8 cellular contexts compared by ENCODE assay signal in the genomic region with DNA sequence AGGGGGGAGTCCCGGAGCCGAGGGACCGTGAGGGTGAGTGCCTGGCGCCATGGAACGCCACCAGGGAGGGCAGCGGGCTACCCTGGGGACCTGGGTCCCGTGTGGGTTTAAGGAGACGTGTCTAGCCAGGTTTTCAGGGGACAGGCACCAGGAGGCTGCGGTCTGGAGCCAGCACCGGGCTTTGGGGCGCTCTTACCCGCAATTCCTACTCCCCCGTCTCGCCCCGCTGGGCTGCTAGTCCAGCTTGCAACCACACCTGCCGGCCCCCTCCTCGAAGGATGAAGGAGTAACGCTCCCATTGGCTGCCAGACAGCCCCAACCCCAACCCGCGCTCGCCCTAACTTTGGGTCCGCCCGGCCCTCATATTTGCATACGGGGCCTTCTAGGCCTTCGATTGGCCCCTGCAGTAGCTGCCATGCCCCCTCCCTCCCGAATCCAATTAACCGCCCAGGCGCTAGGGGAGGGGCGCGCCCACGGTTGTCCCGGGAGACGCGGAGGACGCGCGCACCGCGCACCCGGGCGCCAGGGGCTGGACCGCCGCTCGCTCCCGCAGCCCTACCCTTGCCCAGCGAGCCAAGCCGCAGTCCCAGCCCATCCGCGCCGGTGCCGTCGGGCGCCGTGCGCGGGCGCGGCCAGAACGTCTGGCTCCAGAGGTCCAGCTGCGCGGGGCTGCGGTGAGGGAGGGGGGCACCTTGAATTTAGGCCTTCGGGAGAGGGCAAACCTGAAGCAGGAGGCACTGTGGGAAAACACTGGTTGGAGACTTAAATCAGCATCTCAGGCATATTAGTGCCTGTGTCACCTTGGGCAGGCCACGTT. TPM values are rescaled to one million over a fixed set of nuclear protein-coding genes. Genes with fewer than 3 reads are reported as not detected.
A peak's percentile ranks its signal among the peaks of the same experiment; 100 is the strongest.
DNase-seq lines count a peak whose midpoint lies in the region; ATAC-seq and TF ChIP-seq lines count a peak whose summit lies in the region.

TTLL6 (minus strand) TSS at position 456 of the 817 bp plus-strand sequence; CDS start at position 299, 157 bp downstream.

- peak within 1 kb of the TSS; percentile 90 for H3K18ac ChIP-seq in neuronal stem cell (ENCODE audit: low read length)

- no peak within 1 kb of the TSS for H4K91ac ChIP-seq in neuronal stem cell (ENCODE audit: low read depth, low read length, poor library complexity)

- DNase-seq in AML-193 (lab: John Stamatoyannopoulos, UW) (peak; percentile 29 to 32), GM20000 (ENCODE audit: low spot score) (peak; percentile 83), M059J (ENCODE audit: low read depth) (peak; percentile 86), SHP77 treated with DMSO at 0.1 percent for 48 hours (lab: John Stamatoyannopoulos, UW) (peak; percentile 93), activated gamma-delta T cell treated with Interleukin-2 at 50 U/mL for 16 hours (peak; percentile 72), neuronal stem cell (ENCODE audit: low spot score) (peak; percentile 93)

- H3K36me3 ChIP-seq in gastroesophageal sphincter (no peaks in the 10 kb centered on the region), neuronal stem cell (replicated peaks in 1 of 2; ENCODE audit: control insufficient read depth in 2 of 2, insufficient read depth in 2 of 2, low read length in 2 of 2) (no peaks in the 10 kb centered on the region), subcutaneous abdominal adipose tissue (ENCODE audit: control insufficient read depth in 5 of 5, insufficient read depth in 5 of 5, low read length in 5 of 5) (no peaks in the 10 kb centered on the region)

- H2BK5ac ChIP-seq in neuronal stem cell (ENCODE audit: low read length): no peak within 1 kb of the TSS

- H3K27ac ChIP-seq in gastroesophageal sphincter: peak within 1 kb of the TSS in 2 of 4 donors; percentile 11 to 40
- no peak within 1 kb of the TSS for H3K27ac ChIP-seq in neuronal stem cell (replicated peaks; ENCODE audit: low read length)
- H3K27ac ChIP-seq in subcutaneous abdominal adipose tissue (ENCODE audit: low read depth, low read length): no peak within 1 kb of the TSS

- no peak within 1 kb of the TSS for H3K14ac ChIP-seq in neuronal stem cell (ENCODE audit: low read length)

- H3K4me3 ChIP-seq in gastroesophageal sphincter (peak within 1 kb of the TSS; percentile 7 to 52), neuronal stem cell (ENCODE audit: low read length in 2 of 2) (peak within 1 kb of the TSS; percentile 38 to 80), subcutaneous abdominal adipose tissue (ENCODE audit: low read depth in 1 of 5, low read length in 5 of 5) (peak within 1 kb of the TSS; percentile 31 to 69 (median 58))

- TF ChIP-seq CTCF in GM20000 (IDR thresholded peaks at IDR 0.05; ENCODE audit: extremely low read depth, missing control alignments) (no peak), gastroesophageal sphincter (IDR thresholded peaks at IDR 0.05) (no peak)

- peaks cover 67% of the 10 kb centered on the region for H3K27me3 ChIP-seq in gastroesophageal sphincter
- H3K27me3 ChIP-seq in neuronal stem cell (ENCODE audit: control insufficient read depth in 3 of 3, insufficient read depth in 3 of 3, low read depth in 1 of 3, low read length in 3 of 3): peaks cover 2 to 46% (median 16%) of the 10 kb centered on the region in 3 experiments
- H3K27me3 ChIP-seq in subcutaneous abdominal adipose tissue (ENCODE audit: control insufficient read depth in 5 of 5, insufficient read depth in 4 of 5, low read length in 5 of 5): peaks cover 5 to 11% (median 9%) of the 10 kb centered on the region in 5 donors

- peaks cover 0 to 18% (median 7%) of the 10 kb centered on the region in 3 donors for H3K4me1 ChIP-seq in gastroesophageal sphincter
- H3K4me1 ChIP-seq in neuronal stem cell (ENCODE audit: control insufficient read depth in 2 of 2, insufficient read depth in 1 of 2, low read depth in 1 of 2, low read length in 2 of 2): peaks cover 14 to 16% of the 10 kb centered on the region in 2 donors
- H3K4me1 ChIP-seq in subcutaneous abdominal adipose tissue (ENCODE audit: control insufficient read depth in 5 of 5, insufficient read depth in 5 of 5, low read length in 5 of 5): peaks cover 3 to 14% (median 13%) of the 10 kb centered on the region in 5 donors

- H3K4ac ChIP-seq in neuronal stem cell (ENCODE audit: low read length): no peak within 1 kb of the TSS

- no peaks in the 10 kb centered on the region for H3K79me1 ChIP-seq in neuronal stem cell (ENCODE audit: low read depth, low read length)

- 20% methylated on average over 1 of the region's 64 CpGs; no CpG with 5 or more reads in 1 of the 2 donors for WGBS in gastroesophageal sphincter (ENCODE audit: low coverage in 1 of 2), 2 donors
- no CpG with 5 or more reads among the region's 64 CpGs for WGBS in neuronal stem cell (ENCODE audit: extremely low coverage in 2 of 2, insufficient read length in 2 of 2, insufficient replicate concordance in 1 of 2), 2 donors

- H3K9ac ChIP-seq in neuronal stem cell (ENCODE audit: low read depth, low read length, poor library complexity) (peak within 1 kb of the TSS; percentile 74), subcutaneous abdominal adipose tissue (ENCODE audit: low read length in 5 of 5) (peak within 1 kb of the TSS in 3 of 5 donors; percentile 3 to 35 (median 20))

- peak within 1 kb of the TSS; percentile 90 for H2AFZ ChIP-seq in neuronal stem cell (ENCODE audit: low read length)

- no peaks in the 10 kb centered on the region for H3K9me3 ChIP-seq in gastroesophageal sphincter
- H3K9me3 ChIP-seq in neuronal stem cell (replicated peaks in 1 of 2; ENCODE audit: control insufficient read depth in 2 of 2, insufficient read depth in 1 of 2, low read depth in 1 of 2, low read length in 2 of 2): no peaks in the 10 kb centered on the region
- no peaks in the 10 kb centered on the region for H3K9me3 ChIP-seq in subcutaneous abdominal adipose tissue (ENCODE audit: control insufficient read depth in 5 of 5, low read length in 5 of 5)

- H3K4me2 ChIP-seq in neuronal stem cell (ENCODE audit: insufficient read depth, low read length, poor library complexity, severe bottlenecking): peak within 1 kb of the TSS; percentile 99

- H3K23ac ChIP-seq in neuronal stem cell (ENCODE audit: low read depth, low read length, poor library complexity): peak within 1 kb of the TSS; percentile 57

- no peak within 1 kb of the TSS for H2BK12ac ChIP-seq in neuronal stem cell (ENCODE audit: low read length)

- H4K8ac ChIP-seq in neuronal stem cell (ENCODE audit: low read depth, low read length): no peak within 1 kb of the TSS

- H2AK5ac ChIP-seq in neuronal stem cell (ENCODE audit: low read depth, low read length): no peak within 1 kb of the TSS

- TF ChIP-seq POLR2A in gastroesophageal sphincter (IDR thresholded peaks at IDR 0.05): no peak

- peak; percentile 95 for ATAC-seq in gastroesophageal sphincter

- peak within 1 kb of the TSS; percentile 72 for H2BK15ac ChIP-seq in neuronal stem cell (ENCODE audit: low read length)

- TF ChIP-seq EP300 in gastroesophageal sphincter (IDR thresholded peaks at IDR 0.05): no peak

- no peak within 1 kb of the TSS for H2BK120ac ChIP-seq in neuronal stem cell (ENCODE audit: low read depth, low read length)

RNA-seq across cellular contexts. Expression of gene TTLL6, which starts in this region (rescaled TPM):
- 0.07 and 0.20 TPM in 2 replicates for total RNA-seq in M059J (2014; rRNA removed; shearing (Covaris generic))
- total RNA-seq in gastroesophageal sphincter: not detected
- 0.60 TPM for polyA plus RNA-seq in neuronal stem cell (2013, experiment 1 of 2)
- 0.43 TPM for polyA plus RNA-seq in neuronal stem cell (2013, experiment 2 of 2)

Comparison
In these comparisons a context has a peak if more than half of its experiments do, and no peak if none do; other contexts are left out.
1. Peak in DNase-seq in M059J; RNA of the gene not detected or under 1 TPM.
2. Peak in ATAC-seq and H3K4me3 ChIP-seq in gastroesophageal sphincter; RNA of the gene not detected or under 1 TPM.
3. DNase-seq: peak in every context shown above with its lines; median percentile 93 in SHP77 treated with DMSO at 0.1 percent for 48 hours; 93 in neuronal stem cell; 86 in M059J; 83 in GM20000; 72 in activated gamma-delta T cell treated with Interleukin-2 at 50 U/mL for 16 hours; 30 in AML-193.